8 cellular contexts compared by ENCODE assay signal in genomic region chr22:22721681-22722309, GRCh38.
DNase-seq lines count a peak whose midpoint lies in the region; ATAC-seq and FAIRE-seq lines count a peak whose summit lies in the region.

No MANE protein-coding gene starts in this region.

- peak; percentile 78 for DNase-seq in activated CD4-positive, alpha-beta T cell treated with anti-CD3 and anti-CD28 coated beads for 48 hours
- DNase-seq in fibroblast of gingiva (ENCODE audit: low read depth) (peak; percentile 77), small intestine (no peak), DMS53 treated with DMSO at 0.1 percent for 48 hours (lab: John Stamatoyannopoulos, UW; ENCODE audit: unreplicated experiment) (no peak), 8988T (no peak)
- DNase-seq in stimulated activated CD4-positive, alpha-beta T cell treated with anti-CD3 and anti-CD28 coated beads, TNF-alpha, amount 100 ng/mL, for 24 hours (ENCODE audit: low read depth in 3 of 3), result peak; percentile 42 to 69 (median 43)

- no peaks in the 10 kb centered on the region for H3K36me3 ChIP-seq in small intestine (ENCODE audit: control insufficient read depth in 2 of 2, insufficient read depth in 2 of 2, low read length in 2 of 2)

- H3K27ac ChIP-seq in small intestine (ENCODE audit: low read depth in 1 of 2, low read length in 1 of 2), result peak overlapping the region in 1 of 2 donors; percentile 85

- no peaks in the 10 kb centered on the region for H3K27me3 ChIP-seq in small intestine (ENCODE audit: control insufficient read depth in 2 of 2, insufficient read depth in 2 of 2, low read length in 2 of 2)

- WGBS in small intestine, 3 donors, result 64 to 77% (median 67%) methylated on average over 5 of the region's 5 CpGs

- ATAC-seq in GM19351 (IDR thresholded peaks at IDR 0.05; ENCODE audit: unreplicated experiment), result peak; percentile 50
- ATAC-seq in GM18519 (IDR thresholded peaks at IDR 0.05; ENCODE audit: low FRiP score, unreplicated experiment), result no peak

- H3K4me1 ChIP-seq in small intestine (ENCODE audit: control insufficient read depth in 2 of 2, insufficient read depth in 1 of 2, low read depth in 1 of 2, low read length in 1 of 2), result no peaks in the 10 kb centered on the region

- no peaks in the 10 kb centered on the region for H3K9me3 ChIP-seq in small intestine (ENCODE audit: control insufficient read depth, low read depth)

- FAIRE-seq in small intestine (lab: Jason Lieb, UNC), result no peak

- H3K4me3 ChIP-seq in small intestine (ENCODE audit: low read depth in 1 of 2, low read length in 2 of 2), result no peak overlapping the region

Comparison
In these comparisons a context has a peak if more than half of its experiments do, and no peak if none do; other contexts are left out.
1. DNase-seq: peak in activated CD4-positive, alpha-beta T cell treated with anti-CD3 and anti-CD28 coated beads for 48 hours (single experiment), fibroblast of gingiva (single experiment) and stimulated activated CD4-positive, alpha-beta T cell treated with anti-CD3 and anti-CD28 coated beads, TNF-alpha, amount 100 ng/mL, for 24 hours (3 of 3); none in small intestine (single experiment), DMS53 treated with DMSO at 0.1 percent for 48 hours (single experiment) and 8988T (single experiment).